In the genomic region with DNA sequence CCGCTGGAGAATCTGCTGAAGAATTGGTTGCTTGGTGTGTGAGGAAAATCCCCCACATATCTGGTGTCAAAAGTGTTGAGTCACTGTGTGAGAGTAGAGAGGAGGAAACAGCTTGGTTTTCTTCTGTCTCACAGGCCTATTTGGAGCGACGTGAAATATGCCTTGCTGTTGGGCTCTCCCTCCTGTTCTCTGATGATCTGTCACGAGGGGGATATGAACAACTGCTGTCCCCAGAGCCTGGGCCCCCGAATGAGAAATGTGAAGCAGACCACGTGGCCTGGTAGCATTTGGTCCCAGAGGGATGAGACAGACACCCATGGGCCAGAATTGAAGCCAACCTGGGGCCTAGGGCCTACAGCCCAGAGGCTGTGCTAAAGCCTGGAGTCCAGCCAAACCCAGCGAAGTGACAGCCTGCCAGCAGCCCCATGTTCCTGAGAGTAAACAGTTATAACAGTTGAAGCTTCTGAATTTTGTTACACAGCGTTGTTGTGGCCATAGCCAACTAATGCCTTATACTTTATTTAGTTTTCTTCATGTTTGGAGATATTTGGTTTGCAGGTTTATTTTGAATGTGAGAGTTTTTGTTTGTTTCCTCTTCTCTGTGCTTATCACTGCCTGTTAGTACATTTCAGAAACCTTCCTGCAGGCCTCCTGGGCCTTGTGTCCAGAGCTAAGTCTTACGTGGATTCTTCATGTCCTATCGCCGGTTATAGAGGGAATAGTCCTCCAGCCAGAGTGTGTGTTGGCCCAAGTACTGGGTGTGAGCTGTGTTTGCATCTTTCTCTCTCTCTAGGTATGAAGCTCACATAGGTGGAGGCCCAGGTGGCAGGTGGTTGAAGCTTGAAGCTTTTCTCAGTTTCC, we compare ENCODE assay signal across 1 cellular context.
TF ChIP-seq lines count a peak whose summit lies in the region.

No MANE protein-coding gene starts in this region.

TF ChIP-seq in H1, 55 proteins besides CTCF, POLR2A, EP300 and RAD21:
- TF ChIP-seq BCL11A (IDR thresholded peaks at IDR 0.05; ENCODE audit: low read depth in 2 of 2, low read length in 2 of 2) (no peak), BACH1 (IDR thresholded peaks at IDR 0.05; ENCODE audit: low read length) (peak; percentile 31; the same call in 1 of the 2 replicates)
